Comparison of ENCODE assay signal across 9 cellular contexts in the genomic region with DNA sequence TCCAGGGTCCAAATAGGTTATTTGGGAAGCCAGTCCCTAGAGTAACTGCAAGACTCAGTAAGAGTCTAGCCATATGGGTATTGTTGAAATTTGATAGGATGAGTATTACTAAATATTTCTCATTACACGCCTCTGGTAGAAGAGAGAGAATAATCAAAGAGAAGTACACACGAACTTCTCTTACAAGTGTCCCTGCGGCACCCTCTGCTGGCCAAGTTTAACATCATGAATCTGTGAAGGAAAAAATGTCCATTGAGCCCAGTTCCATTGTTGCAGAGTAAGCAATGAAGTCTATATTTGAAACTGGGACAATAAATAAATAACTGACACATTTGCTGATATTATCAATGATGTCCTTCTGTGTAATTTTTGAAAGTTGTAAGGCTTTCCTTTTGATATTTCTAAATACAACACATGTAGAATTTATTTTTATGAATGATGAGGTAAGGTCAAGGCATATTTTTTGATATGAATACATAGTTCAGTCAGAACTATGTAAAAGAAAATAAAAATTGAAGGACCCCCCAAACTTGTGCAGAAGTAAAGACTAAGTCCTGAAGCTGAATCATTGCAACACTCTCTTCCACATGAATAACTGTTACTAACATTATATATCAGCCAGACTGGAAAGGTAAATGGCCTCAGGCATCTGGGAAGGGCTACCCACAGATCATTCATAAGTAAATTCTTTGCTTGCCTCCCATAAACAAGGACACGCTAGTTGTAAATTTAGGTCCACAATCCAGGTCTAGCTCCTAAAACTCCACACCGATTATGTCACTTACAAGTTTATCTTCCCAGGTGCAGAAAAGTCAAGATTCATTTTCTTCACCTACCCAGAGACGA.
DNase-seq lines count a peak whose midpoint lies in the region; ATAC-seq and TF ChIP-seq lines count a peak whose summit lies in the region.
"Had no signal": no experiment of that assay in that cellular context is flagged by ENCODE, and none has a peak within 500 bp of the region (broad histone marks: within the 10 kb centered on the region; RNA-seq: fewer than 3 reads in every experiment).

No MANE protein-coding gene starts in this region.

- TF ChIP-seq CTCF in epithelial cell of esophagus (IDR thresholded peaks at IDR 0.05; ENCODE audit: insufficient read depth, low read depth, low read length, missing control alignments) (peak; percentile 69), nephron (IDR thresholded peaks at IDR 0.05; ENCODE audit: unreplicated experiment in 3 of 3) (peak; percentile 74 to 81 (median 75))

- H3K4me3 Mint-ChIP-seq in nephron: no peak overlapping the region
- H3K4me3 Mint-ChIP-seq: activated naive CD8-positive, alpha-beta T cell had no signal

- DNase-seq in NOMO-1 (lab: John Stamatoyannopoulos, UW; ENCODE audit: unreplicated experiment in 2 of 2): peak; percentile 7 to 39
- no peak for DNase-seq in NOMO-1 treated with dmso at 0.1 percent for 144 hours (lab: John Stamatoyannopoulos, UW; ENCODE audit: unreplicated experiment)
- DNase-seq in Kasumi-1 (lab: John Stamatoyannopoulos, UW): peak; percentile 42 to 69
- DNase-seq in SHP77 treated with DMSO at 0.1 percent for 48 hours (lab: John Stamatoyannopoulos, UW): peak; percentile 69
- DNase-seq in epithelial cell of esophagus (ENCODE audit: low read depth): peak; percentile 71

- H3K27me3 Mint-ChIP-seq in nephron (ENCODE audit: low read depth): no peaks in the 10 kb centered on the region

- H3K4me1 Mint-ChIP-seq in nephron: peaks cover 3% of the 10 kb centered on the region

- no peak overlapping the region for H3K4me3 ChIP-seq in epithelial cell of esophagus (ENCODE audit: low read length)

- no peaks in the 10 kb centered on the region for H3K36me3 Mint-ChIP-seq in nephron (ENCODE audit: low read depth)
- H3K36me3 Mint-ChIP-seq: activated naive CD8-positive, alpha-beta T cell had no signal

- no peak for ATAC-seq in GM18861 (IDR thresholded peaks at IDR 0.05; ENCODE audit: unreplicated experiment)
- ATAC-seq in HG03159 (IDR thresholded peaks at IDR 0.05; ENCODE audit: unreplicated experiment): no peak

- H3K9me3 Mint-ChIP-seq in nephron: no peaks in the 10 kb centered on the region

- H3K27ac Mint-ChIP-seq in nephron: no peak overlapping the region
- H3K27ac Mint-ChIP-seq: activated naive CD8-positive, alpha-beta T cell had no signal
